In the genomic region with DNA sequence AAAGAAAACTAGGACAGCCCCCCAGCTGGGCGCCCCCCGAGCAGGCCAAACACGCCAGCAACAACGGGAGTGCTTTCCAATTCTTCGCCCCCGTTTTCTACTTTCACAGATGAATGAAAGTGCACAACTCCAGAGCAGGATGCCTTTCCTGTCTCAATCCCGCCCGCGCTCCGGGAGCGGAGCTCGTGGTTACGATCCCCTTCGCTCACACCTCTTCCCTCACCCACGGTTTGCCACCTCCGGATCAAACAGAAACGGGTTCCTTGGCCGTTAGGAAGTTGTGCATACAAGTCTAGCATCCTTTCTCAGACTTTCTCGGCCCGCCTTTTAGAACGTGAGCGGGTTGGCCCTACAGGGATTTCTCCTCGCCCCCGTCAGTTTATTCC, we compare ENCODE assay signal across 8 cellular contexts. TPM values are rescaled to one million over a fixed set of nuclear protein-coding genes. Genes with fewer than 3 reads are reported as not detected.
DNase-seq lines count a peak whose midpoint lies in the region; ATAC-seq and TF ChIP-seq lines count a peak whose summit lies in the region.

No MANE protein-coding gene starts in this region.

- H3K36me3 Mint-ChIP-seq in endodermal cell (ENCODE audit: low read depth): peaks cover 8% of the 10 kb centered on the region
- no peaks in the 10 kb centered on the region for H3K36me3 Mint-ChIP-seq in osteocyte (ENCODE audit: unreplicated experiment)

- H3K4me3 Mint-ChIP-seq in endodermal cell: no peak overlapping the region
- no peak overlapping the region for H3K4me3 Mint-ChIP-seq in osteocyte (ENCODE audit: unreplicated experiment)

- H3K4me1 ChIP-seq in HUES48 (ENCODE audit: control insufficient read depth, insufficient read depth, low read length) (peaks cover 26% of the 10 kb centered on the region), endodermal cell (ENCODE audit: control insufficient read depth, insufficient read depth, low read length) (peaks cover 10% of the 10 kb centered on the region), muscle layer of colon (ENCODE audit: insufficient read depth, low read length) (peaks cover 8% of the 10 kb centered on the region), thoracic aorta (ENCODE audit: control insufficient read depth in 1 of 2, low read depth in 2 of 2) (peaks cover 8 to 18% of the 10 kb centered on the region in 2 donors)

- H3K9ac ChIP-seq in HUES48 (ENCODE audit: low read depth, low read length) (peak overlapping the region; percentile 88), endodermal cell (ENCODE audit: extremely low read depth, low read length, poor library complexity, severe bottlenecking) (peak overlapping the region; percentile 98), muscle layer of colon (ENCODE audit: low read length) (peak overlapping the region; percentile 85)

- H3K9me3 ChIP-seq in HUES48 (ENCODE audit: control insufficient read depth, insufficient read depth, low read length): no peaks in the 10 kb centered on the region
- H3K9me3 ChIP-seq in endodermal cell (ENCODE audit: control insufficient read depth, low read length): no peaks in the 10 kb centered on the region
- no peaks in the 10 kb centered on the region for H3K9me3 ChIP-seq in muscle layer of colon (ENCODE audit: low read length)
- no peaks in the 10 kb centered on the region for H3K9me3 ChIP-seq in thoracic aorta

- H3K27me3 Mint-ChIP-seq in endodermal cell (ENCODE audit: insufficient read depth) (no peaks in the 10 kb centered on the region), osteocyte (ENCODE audit: unreplicated experiment) (no peaks in the 10 kb centered on the region)

- ATAC-seq in thoracic aorta (ENCODE audit: insufficient number of reproducible peaks, low FRiP score, low read depth) (no peak), GM18909 (IDR thresholded peaks at IDR 0.05; ENCODE audit: poor library complexity, unreplicated experiment) (no peak)

- H3K4me3 ChIP-seq in HUES48 (ENCODE audit: low read depth, low read length) (peak overlapping the region; percentile 68), endodermal cell (ENCODE audit: low read length) (peak overlapping the region; percentile 98), muscle layer of colon (ENCODE audit: low read depth in 1 of 2, low read length in 2 of 2) (peak overlapping the region; percentile 54 to 97), thoracic aorta (peak overlapping the region; percentile 82)

- WGBS in endodermal cell (ENCODE audit: insufficient coverage in 1 of 2, insufficient read length in 1 of 2), 2 experiments: 0 to 1% methylated on average over 17 to 24 of the region's 24 CpGs

- TF ChIP-seq CTCF in endodermal cell (conservative IDR thresholded peaks at IDR 0.05) (no peak), thoracic aorta (IDR thresholded peaks at IDR 0.05) (no peak), osteocyte (IDR thresholded peaks at IDR 0.05) (no peak)

- H3K27ac ChIP-seq in HUES48 (ENCODE audit: low read depth, low read length) (peak overlapping the region; percentile 98), endodermal cell (ENCODE audit: low read depth, low read length) (peak overlapping the region; percentile 100), muscle layer of colon (ENCODE audit: low read depth, low read length) (peak overlapping the region; percentile 78), thoracic aorta (peak overlapping the region; percentile 72 to 86)

- H3K9me3 Mint-ChIP-seq in endodermal cell (no peaks in the 10 kb centered on the region), osteocyte (ENCODE audit: unreplicated experiment) (no peaks in the 10 kb centered on the region)

- no peaks in the 10 kb centered on the region for H3K27me3 ChIP-seq in HUES48 (ENCODE audit: control insufficient read depth, insufficient read depth, low read length)
- H3K27me3 ChIP-seq in endodermal cell (ENCODE audit: control insufficient read depth, insufficient read depth, low read length, poor library complexity, severe bottlenecking): no peaks in the 10 kb centered on the region
- H3K27me3 ChIP-seq in muscle layer of colon (ENCODE audit: control insufficient read depth in 1 of 2, insufficient read depth in 2 of 2, low read length in 2 of 2): no peaks in the 10 kb centered on the region
- no peaks in the 10 kb centered on the region for H3K27me3 ChIP-seq in thoracic aorta (replicated peaks; ENCODE audit: insufficient read depth)

- H3K27ac Mint-ChIP-seq in endodermal cell (no peak overlapping the region), osteocyte (ENCODE audit: unreplicated experiment) (no peak overlapping the region)

- H3K4me1 Mint-ChIP-seq in endodermal cell (peaks cover 28% of the 10 kb centered on the region), osteocyte (ENCODE audit: unreplicated experiment) (peaks cover 52% of the 10 kb centered on the region)

- H3K36me3 ChIP-seq in HUES48 (ENCODE audit: control insufficient read depth, insufficient read depth, low read length): 0 out of 2 replicates have a peak, but pooled peaks cover 2% of the 10 kb centered on the region
- peaks cover 11% of the 10 kb centered on the region for H3K36me3 ChIP-seq in endodermal cell (ENCODE audit: control insufficient read depth, insufficient read depth, low read length)
- H3K36me3 ChIP-seq in muscle layer of colon (ENCODE audit: insufficient read depth, low read length): no peaks in the 10 kb centered on the region
- no peaks in the 10 kb centered on the region for H3K36me3 ChIP-seq in thoracic aorta

- peak; percentile 87 for DNase-seq in DMS 273 (lab: John Stamatoyannopoulos, UW; ENCODE audit: unreplicated experiment)
- peak; percentile 5 for DNase-seq in T-helper 9 cell
- DNase-seq in endodermal cell: peak; percentile 84
- no peak for DNase-seq in thoracic aorta (ENCODE audit: low spot score)
- no peak for DNase-seq in osteocyte (ENCODE audit: extremely low spot score, unreplicated experiment)

RNA-seq across cellular contexts. Expression of a gene that starts 0.7 kb away (rescaled TPM):
- 10 to 100 TPM; 62.4 to 67.3 TPM for total RNA-seq in endodermal cell
- 139 TPM for polyA plus RNA-seq in endodermal cell (2013, experiment 1 of 2)
- 136 TPM for polyA plus RNA-seq in endodermal cell (2013, experiment 2 of 2)
- 10 to 100 TPM; 28.4 to 39.2 TPM for total RNA-seq in thoracic aorta
- 50.5 and 60.2 TPM in 2 replicates for total RNA-seq in osteocyte

RNA-seq across cellular contexts. Expression of a gene that starts 1.2 kb away (rescaled TPM):
- 10 to 100 TPM; 52.5 to 58.5 TPM for total RNA-seq in endodermal cell
- polyA plus RNA-seq in endodermal cell (2013, experiment 1 of 2): 78.6 TPM
- 79.7 TPM for polyA plus RNA-seq in endodermal cell (2013, experiment 2 of 2)
- total RNA-seq in thoracic aorta: under 1 TPM in 1 of 2 donors, not detected in 1; 0.71 TPM
- 11.1 TPM in 2 replicates for total RNA-seq in osteocyte

RNA-seq across cellular contexts. Expression of a gene that starts 47.6 kb away (rescaled TPM):
- total RNA-seq in endodermal cell (10 to 100 TPM; 43.6 to 64.6 TPM), thoracic aorta (10 to 100 TPM; 17.9 to 26.5 TPM), osteocyte (32.6 and 35.9 TPM in 2 replicates)
- polyA plus RNA-seq in endodermal cell (2013, experiment 1 of 2): 36.6 TPM
- polyA plus RNA-seq in endodermal cell (2013, experiment 2 of 2): 35.2 TPM

RNA-seq across cellular contexts. Expression of a gene that starts 55.5 kb away (rescaled TPM):
- 10 to 100 TPM; 22.5 to 24.0 TPM for total RNA-seq in endodermal cell
- polyA plus RNA-seq in endodermal cell (2013, experiment 1 of 2): 21.1 TPM
- 19.5 TPM for polyA plus RNA-seq in endodermal cell (2013, experiment 2 of 2)
- 1 to 10 TPM; 7.4 to 9.3 TPM for total RNA-seq in thoracic aorta
- total RNA-seq in osteocyte: 18.5 and 21.5 TPM in 2 replicates

Comparison
In these comparisons a context has a peak if more than half of its experiments do, and no peak if none do; other contexts are left out.
1. DNase-seq: peak in DMS 273 (single experiment), T-helper 9 cell (single experiment) and endodermal cell (single experiment); none in thoracic aorta (single experiment) and osteocyte (single experiment).
2. Peak in every context shown above with its lines, with median percentiles within 50 percentile points of each other: H3K27ac ChIP-seq, H3K4me3 ChIP-seq and H3K9ac ChIP-seq.